Comparison of ENCODE assay signal across 8 cellular contexts in genomic region chr3:58305882-58306661, GRCh38. TPM values are rescaled to one million over a fixed set of nuclear protein-coding genes. Genes with fewer than 3 reads are reported as not detected.
DNase-seq lines count a peak whose midpoint lies in the region; ATAC-seq and TF ChIP-seq lines count a peak whose summit lies in the region.

Gene HTD2, plus strand, starts transcription at chr3:58306520. Its CDS starts 11,094 bp downstream, at chr3:58317614.
Gene RPP14, plus strand, starts transcription at chr3:58306245. Its CDS starts 4,085 bp downstream, at chr3:58310330.

- H3K27me3 Mint-ChIP-seq in activated naive CD8-positive, alpha-beta T cell treated with anti-CD3 and anti-CD28 coated beads for 36 hours: peaks cover 14% of the 10 kb centered on the region

- H3K4me3 ChIP-seq in GM12865 (ENCODE audit: low read depth, low read length): peak within 1 kb of the TSS; percentile 86
- H3K4me3 ChIP-seq in osteoblast (ENCODE audit: insufficient read depth, low read length): peak within 1 kb of the TSS; percentile 99
- peak within 1 kb of the TSS; percentile 75 for H3K4me3 ChIP-seq in thymus (ENCODE audit: low read length)

- peak; percentile 95 for TF ChIP-seq CTCF in GM12865 (IDR thresholded peaks at IDR 0.05; ENCODE audit: insufficient read depth, low read depth, low read length, missing control alignments)
- peak; percentile 98 for TF ChIP-seq CTCF in osteoblast (IDR thresholded peaks at IDR 0.05; ENCODE audit: extremely low read depth, low read depth, low read length)

- H3K36me3 ChIP-seq in osteoblast (ENCODE audit: insufficient read depth, low read length): peaks cover 19% of the 10 kb centered on the region
- peaks cover 8% of the 10 kb centered on the region for H3K36me3 ChIP-seq in thymus (ENCODE audit: control insufficient read depth, insufficient read depth)

- WGBS in thymus: 5% methylated on average over 71 of the region's 71 CpGs

- no peaks in the 10 kb centered on the region for H3K9me3 ChIP-seq in osteoblast (ENCODE audit: low read depth, low read length)
- H3K9me3 ChIP-seq in thymus (ENCODE audit: control insufficient read depth): peaks cover 1% of the 10 kb centered on the region

- peaks cover 19% of the 10 kb centered on the region for H3K36me3 Mint-ChIP-seq in activated naive CD8-positive, alpha-beta T cell treated with anti-CD3 and anti-CD28 coated beads for 36 hours

- DNase-seq in GM12865 (ENCODE audit: low read depth) (peak; percentile 98), NCI-H1105 (lab: John Stamatoyannopoulos, UW) (peak; percentile 86), SKM-1 treated with dmso at 0.1 percent for 144 hours (lab: John Stamatoyannopoulos, UW; ENCODE audit: unreplicated experiment) (peak; percentile 94), glomerular visceral epithelial cell (ENCODE audit: extremely low spot score) (peak; percentile 96), osteoblast (ENCODE audit: insufficient read length, low spot score, missing footprints) (peak; percentile 96)
- peak; percentile 98 for DNase-seq in activated naive CD8-positive, alpha-beta T cell treated with anti-CD3 and anti-CD28 coated beads for 36 hours

- H3K79me2 ChIP-seq in osteoblast (ENCODE audit: insufficient read depth, low read length): peaks cover 45% of the 10 kb centered on the region

- H3K4me3 Mint-ChIP-seq in activated naive CD8-positive, alpha-beta T cell treated with anti-CD3 and anti-CD28 coated beads for 36 hours: peak within 1 kb of the TSS; percentile 97

- peak within 1 kb of the TSS; percentile 99 for H3K27ac Mint-ChIP-seq in activated naive CD8-positive, alpha-beta T cell treated with anti-CD3 and anti-CD28 coated beads for 36 hours

- H3K9me3 Mint-ChIP-seq in activated naive CD8-positive, alpha-beta T cell treated with anti-CD3 and anti-CD28 coated beads for 36 hours: peaks cover 3% of the 10 kb centered on the region

- peak within 1 kb of the TSS; percentile 93 for H2AFZ ChIP-seq in osteoblast (ENCODE audit: low read length)

- peaks cover 19% of the 10 kb centered on the region for H3K4me1 ChIP-seq in osteoblast (ENCODE audit: insufficient read depth, low read length)
- peaks cover 6% of the 10 kb centered on the region for H3K4me1 ChIP-seq in thymus (ENCODE audit: control insufficient read depth, insufficient read depth, low read length)

- H3K4me1 Mint-ChIP-seq in activated naive CD8-positive, alpha-beta T cell treated with anti-CD3 and anti-CD28 coated beads for 36 hours: peaks cover 23% of the 10 kb centered on the region

- peak; percentile 90 for ATAC-seq in HG02642 (IDR thresholded peaks at IDR 0.05; ENCODE audit: poor library complexity, unreplicated experiment)

- peak within 1 kb of the TSS; percentile 99 for H3K4me2 ChIP-seq in osteoblast (ENCODE audit: insufficient read depth, low read length)

- peaks cover 34% of the 10 kb centered on the region for H4K20me1 ChIP-seq in osteoblast (ENCODE audit: insufficient read depth, low read length)

- H3K27ac ChIP-seq in osteoblast (ENCODE audit: low read depth, low read length) (peak within 1 kb of the TSS; percentile 98), thymus (ENCODE audit: low read depth) (peak within 1 kb of the TSS; percentile 97)

- H3K27me3 ChIP-seq in osteoblast (ENCODE audit: insufficient read depth, low read length): no peaks in the 10 kb centered on the region
- no peaks in the 10 kb centered on the region for H3K27me3 ChIP-seq in thymus (ENCODE audit: control insufficient read depth, insufficient read depth)

RNA-seq across cellular contexts. Expression of gene HTD2, which starts in this region (rescaled TPM):
- total RNA-seq in activated naive CD8-positive, alpha-beta T cell treated with anti-CD3 and anti-CD28 coated beads for 36 hours: 10 to 100 TPM; 10.1 to 13.0 TPM
- total RNA-seq in osteoblast: 6.2 TPM in 2 replicates
- 6.3 TPM for polyA plus RNA-seq in thymus

RNA-seq across cellular contexts. Expression of gene RPP14, which starts in this region (rescaled TPM):
- total RNA-seq in activated naive CD8-positive, alpha-beta T cell treated with anti-CD3 and anti-CD28 coated beads for 36 hours: 10 to 100 TPM; 24.8 to 30.9 TPM
- 13.0 and 13.4 TPM in 2 replicates for total RNA-seq in osteoblast
- polyA plus RNA-seq in thymus: 11.5 TPM

Comparison
In these comparisons a context has a peak if more than half of its experiments do, and no peak if none do; other contexts are left out.
1. Peak in every context shown above with its lines: DNase-seq, ATAC-seq, H3K4me3 ChIP-seq and H3K27ac ChIP-seq.